Comparison of ENCODE assay signal across 18 cellular contexts in the genomic region with DNA sequence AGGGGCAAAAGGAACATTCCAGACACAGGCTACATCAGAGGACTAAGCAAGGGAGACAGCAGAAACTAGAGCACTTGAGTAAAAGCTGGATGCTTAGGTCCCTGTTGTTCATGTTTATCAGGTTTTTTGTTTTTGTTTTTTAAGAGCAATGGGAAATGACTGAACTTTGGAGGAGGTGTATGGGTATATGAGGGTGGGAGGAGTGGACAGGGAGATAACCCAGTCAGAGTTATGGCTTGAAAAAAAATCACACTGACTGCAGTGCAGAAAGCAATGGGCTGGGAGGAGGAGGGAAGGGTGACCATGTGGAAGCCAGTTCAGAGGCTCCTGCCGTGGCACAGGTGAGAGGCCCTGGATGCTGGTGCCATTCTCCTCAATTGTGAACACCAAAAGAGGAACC.
DNase-seq lines count a peak whose midpoint lies in the region; ATAC-seq, FAIRE-seq and TF ChIP-seq lines count a peak whose summit lies in the region.
"Had no signal": no experiment of that assay in that cellular context is flagged by ENCODE, and none has a peak within 500 bp of the region (broad histone marks: within the 10 kb centered on the region; RNA-seq: fewer than 3 reads in every experiment).

No MANE protein-coding gene starts in this region.

- TF ChIP-seq POLR2A in K562 (conservative IDR thresholded peaks at IDR 0.05) = no peak
- TF ChIP-seq POLR2A in sigmoid colon (IDR thresholded peaks at IDR 0.05) = no peak

- H4K91ac ChIP-seq in H9 (ENCODE audit: insufficient read length, low read depth, low read length) = peak overlapping the region; percentile 81

- no peaks in the 10 kb centered on the region for H3K23me2 ChIP-seq in H9 (ENCODE audit: insufficient read length, low read depth, low read length, poor library complexity, severe bottlenecking)

- H3K4me2 ChIP-seq in H9 (ENCODE audit: insufficient read depth, insufficient read length, low read length) (no peak overlapping the region), K562 (ENCODE audit: insufficient read depth, low read length) (no peak overlapping the region)

- H2BK12ac ChIP-seq in H9 (ENCODE audit: insufficient read length, low read depth, low read length) = no peak overlapping the region

- no peak for TF ChIP-seq RAD21 in K562 (CRISPR knock-in tag; conservative IDR thresholded peaks at IDR 0.05 in 1 of 2, IDR thresholded peaks at IDR 0.05 in 1 of 2)

- H3K4me1 Mint-ChIP-seq in H9 = peaks cover 0 to 2% of the 10 kb centered on the region in 2 experiments; a peak in 1 of 4 replicates
- H3K4me1 Mint-ChIP-seq: CD4-positive, alpha-beta memory T cell had no signal

- no peaks in the 10 kb centered on the region; the same call in 1 of the 2 replicates for H3K4me1 ChIP-seq in H9 (ENCODE audit: insufficient read depth, low read length)
- H3K4me1 ChIP-seq in K562 (replicated peaks in 1 of 2; ENCODE audit: control insufficient read depth in 2 of 2, insufficient read depth in 2 of 2, low read length in 2 of 2) = peaks cover 0 to 16% of the 10 kb centered on the region in 2 experiments; a peak in 2 of 5 replicates
- H3K4me1 ChIP-seq in sigmoid colon = no peaks in the 10 kb centered on the region

- H3K9me1 ChIP-seq in K562 (ENCODE audit: control insufficient read depth, insufficient read depth, low read length) = no peaks in the 10 kb centered on the region

- TF ChIP-seq CTCF in 22Rv1 (IDR thresholded peaks at IDR 0.05) (no peak), H9 (conservative IDR thresholded peaks at IDR 0.05) (no peak), K562 (IDR thresholded peaks at IDR 0.05 in 2 of 3, conservative IDR thresholded peaks at IDR 0.05 in 1 of 3; ENCODE audit: insufficient read depth in 2 of 3, low read depth in 1 of 3, low read length in 3 of 3) (no peak), sigmoid colon (IDR thresholded peaks at IDR 0.05) (no peak)

- H3K36me3 Mint-ChIP-seq in H9 (ENCODE audit: insufficient read depth in 1 of 3, low read depth in 3 of 3) = peaks cover 0 to 2% (median 2%) of the 10 kb centered on the region in 3 experiments; a peak in 3 of 7 replicates

- H3K27me3 ChIP-seq in H9 (ENCODE audit: insufficient read depth, low read length) (no peaks in the 10 kb centered on the region), K562 (ENCODE audit: control insufficient read depth in 2 of 2, insufficient read depth in 2 of 2, low read length in 2 of 2) (no peaks in the 10 kb centered on the region), sigmoid colon (no peaks in the 10 kb centered on the region)

- CTCF ChIA-PET in K562 (lab: Yijun Ruan, JAX; ENCODE audit: low intra/inter-chr PET ratio) = interaction anchor here (0.7 kb wide), 1 partner anchor 76 kb away, joined by 3 read pairs; no protein-coding TSS in a partner anchor

- no peak overlapping the region for H3K4ac ChIP-seq in H9 (ENCODE audit: low read depth, low read length)

- TF ChIP-seq EP300 in K562 (IDR thresholded peaks at IDR 0.05; ENCODE audit: low read length) = no peak
- TF ChIP-seq EP300 in sigmoid colon (IDR thresholded peaks at IDR 0.05) = no peak

- H3K4me3 ChIP-seq in K562 (no peak overlapping the region), sigmoid colon (no peak overlapping the region)
- H3K4me3 ChIP-seq: GM12878 had no signal

- no peak overlapping the region for H3K4me3 Mint-ChIP-seq in H9
- H3K4me3 Mint-ChIP-seq: CD4-positive, alpha-beta memory T cell had no signal

- H3K79me2 ChIP-seq in H9 (ENCODE audit: insufficient read depth, low read length) (no peaks in the 10 kb centered on the region), K562 (ENCODE audit: control insufficient read depth, insufficient read depth, low read length) (no peaks in the 10 kb centered on the region)

- H3T11ph ChIP-seq in H9 (ENCODE audit: low read length) = no peak overlapping the region

- no peak overlapping the region for H4K8ac ChIP-seq in H9 (replicated peaks; ENCODE audit: insufficient read length, low read depth, low read length)

- no peaks in the 10 kb centered on the region for H3K79me1 ChIP-seq in H9 (ENCODE audit: insufficient read depth, low read depth, low read length, poor library complexity, severe bottlenecking)

- no peaks in the 10 kb centered on the region for H3K27me3 Mint-ChIP-seq in H9 (ENCODE audit: low read depth)
- H3K27me3 Mint-ChIP-seq: CD4-positive, alpha-beta memory T cell had no signal

- in situ Hi-C loops in K562 (cut with MboI) = no loop called here

- H2AFZ ChIP-seq in H9 (ENCODE audit: low read length) (no peak overlapping the region), K562 (ENCODE audit: low read depth, low read length) (no peak overlapping the region)

- H2BK20ac ChIP-seq in H9 (ENCODE audit: low read depth, low read length, poor library complexity, severe bottlenecking) = no peak overlapping the region

- H3K36me3 ChIP-seq in K562 (ENCODE audit: control insufficient read depth, insufficient read depth, low read length) = no peaks in the 10 kb centered on the region
- peaks cover 0 to 65% (median 5%) of the 10 kb centered on the region in 4 donors for H3K36me3 ChIP-seq in sigmoid colon

- H3K27ac ChIP-seq in 22Rv1 (peak overlapping the region; percentile 57), H9 (ENCODE audit: insufficient read length, low read depth, low read length) (no peak overlapping the region), K562 (ENCODE audit: extremely low read depth, low read depth, low read length) (no peak overlapping the region), sigmoid colon (no peak overlapping the region)

- no peak overlapping the region for H3K14ac ChIP-seq in H9 (ENCODE audit: insufficient read depth, low read length)

- WGBS in H9 (ENCODE audit: extremely low coverage, insufficient read length, low lambda C conversion rate) = no CpG with 5 or more reads among the region's 1 CpG
- WGBS in K562 (ENCODE audit: insufficient coverage, low coverage, missing lambda C conversion rate) = 17% methylated on average over 1 of the region's 1 CpG
- WGBS in sigmoid colon, 2 donors = 93 to 97% methylated on average over 1 of the region's 1 CpG

- ATAC-seq in K562 = peak; percentile 84
- ATAC-seq in esophagus mucosa = peak; percentile 17
- ATAC-seq in GM18909 (IDR thresholded peaks at IDR 0.05; ENCODE audit: poor library complexity, unreplicated experiment) = no peak
- ATAC-seq: GM12878 had no signal

- no peak overlapping the region for H3K23ac ChIP-seq in H9 (ENCODE audit: insufficient read length, low read depth, low read length)

- DNase-seq in H9 (no peak), K562 (ENCODE audit: extremely low read depth in 1 of 4, low spot score in 3 of 4) (peak in 1 of 4 experiments; percentile 18), DMS 273 treated with DMSO at 0.1 percent for 48 hours (lab: John Stamatoyannopoulos, UW) (no peak), UCSD-AML1 (lab: John Stamatoyannopoulos, UW; ENCODE audit: unreplicated experiment) (no peak), sigmoid colon (no peak)
- DNase-seq: C1 segment of cervical spinal cord; CD4-positive, alpha-beta memory T cell; COR-L47; DMS79; EL; GDM1; GOT3; HCEC 1CT had no signal

- H2BK120ac ChIP-seq in H9 (ENCODE audit: low read depth, low read length, poor library complexity, severe bottlenecking) = no peak overlapping the region

- no peaks in the 10 kb centered on the region for H4K20me1 ChIP-seq in H9 (ENCODE audit: control insufficient read depth, insufficient read depth, insufficient read length)
- H4K20me1 ChIP-seq in K562 (replicated peaks; ENCODE audit: control insufficient read depth, insufficient read depth, low read length) = no peaks in the 10 kb centered on the region

- no peaks in the 10 kb centered on the region for H3K9me3 ChIP-seq in H9 (ENCODE audit: control insufficient read depth, low read depth, low read length)
- no peaks in the 10 kb centered on the region for H3K9me3 ChIP-seq in K562 (replicated peaks; ENCODE audit: control insufficient read depth, insufficient read depth, low read depth, low read length)
- no peaks in the 10 kb centered on the region for H3K9me3 ChIP-seq in sigmoid colon

- no peak overlapping the region; a peak in 1 of 7 replicates for H3K27ac Mint-ChIP-seq in H9

- no peak overlapping the region for H3K18ac ChIP-seq in H9 (ENCODE audit: insufficient read length, low read depth, low read length)

- no peak for FAIRE-seq in K562 (lab: Jason Lieb, UNC)
- FAIRE-seq: GM12878, H54 had no signal

- no peak overlapping the region for H3K56ac ChIP-seq in H9 (ENCODE audit: insufficient read length, low read depth, low read length)

- POLR2A ChIA-PET in K562 (lab: Yijun Ruan, JAX) = interaction anchor here (0.6 kb wide), 1 partner anchor 27 kb away, joined by 4 read pairs; no protein-coding TSS in a partner anchor

- H3K9me3 Mint-ChIP-seq in H9 = no peaks in the 10 kb centered on the region
- H3K9me3 Mint-ChIP-seq: CD4-positive, alpha-beta memory T cell had no signal

- no peak overlapping the region for H2BK15ac ChIP-seq in H9 (ENCODE audit: low read depth, low read length)

- H3K9ac ChIP-seq in H9 (ENCODE audit: extremely low read depth, insufficient read length, low read length) (no peak overlapping the region), K562 (ENCODE audit: insufficient read depth in 1 of 2, low read depth in 2 of 2, low read length in 2 of 2) (no peak overlapping the region)

- H2AK5ac ChIP-seq in H9 (ENCODE audit: insufficient read length, low read length) = no peak overlapping the region

- BruUV-seq in K562 (replicated peaks; lab: Mats Ljungman, UMichigan) = no TSS peak

- H4K5ac ChIP-seq in H9 (ENCODE audit: insufficient read length, low read depth, low read length) = no peak overlapping the region

- H2BK5ac ChIP-seq in H9 (ENCODE audit: insufficient read length, low read length) = no peak overlapping the region

- intact Hi-C loops in K562 (cut with micrococcal nuclease) (no loop called here), sigmoid colon (cut with DNase I) (no loop called here)

TF ChIP-seq in K562, 482 proteins besides CTCF, POLR2A, EP300 and RAD21 (continues in another document):
- TF ChIP-seq, protein P1, sequence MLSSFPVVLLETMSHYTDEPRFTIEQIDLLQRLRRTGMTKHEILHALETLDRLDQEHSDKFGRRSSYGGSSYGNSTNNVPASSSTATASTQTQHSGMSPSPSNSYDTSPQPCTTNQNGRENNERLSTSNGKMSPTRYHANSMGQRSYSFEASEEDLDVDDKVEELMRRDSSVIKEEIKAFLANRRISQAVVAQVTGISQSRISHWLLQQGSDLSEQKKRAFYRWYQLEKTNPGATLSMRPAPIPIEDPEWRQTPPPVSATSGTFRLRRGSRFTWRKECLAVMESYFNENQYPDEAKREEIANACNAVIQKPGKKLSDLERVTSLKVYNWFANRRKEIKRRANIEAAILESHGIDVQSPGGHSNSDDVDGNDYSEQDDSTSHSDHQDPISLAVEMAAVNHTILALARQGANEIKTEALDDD (IDR thresholded peaks at IDR 0.05) = peak; percentile 55; the same call in 1 of the 2 replicates
- TF ChIP-seq STAG1 (CRISPR knock-in tag; IDR thresholded peaks at IDR 0.05; ENCODE audit: borderline replicate concordance) = no peak
- TF ChIP-seq ZNF717 (CRISPR knock-in tag; IDR thresholded peaks at IDR 0.05) = no peak
